Comparison of ENCODE assay signal across 13 cellular contexts in genomic region chr7:92739091-92739490, GRCh38.
A peak's percentile ranks its signal among the peaks of the same experiment; 100 is the strongest.
DNase-seq lines count a peak whose midpoint lies in the region; ATAC-seq and TF ChIP-seq lines count a peak whose summit lies in the region.
"Had no signal": no experiment of that assay in that cellular context is flagged by ENCODE, and none has a peak within 500 bp of the region (broad histone marks: within the 10 kb centered on the region; RNA-seq: fewer than 3 reads in every experiment).

No MANE protein-coding gene starts in this region.

- no peak for TF ChIP-seq POLR2A in right lobe of liver (IDR thresholded peaks at IDR 0.05)

- H3K27ac ChIP-seq in KMS-11 (peak overlapping the region; percentile 74), right lobe of liver (no peak overlapping the region)

- peak overlapping the region; percentile 46 for H3K27ac Mint-ChIP-seq in activated naive CD8-positive, alpha-beta T cell
- H3K27ac Mint-ChIP-seq in activated naive CD8-positive, alpha-beta T cell treated with anti-CD3 and anti-CD28 coated beads for 36 hours: no peak overlapping the region
- no peak overlapping the region for H3K27ac Mint-ChIP-seq in activated T-helper 17 cell treated with anti-CD3 and anti-CD28 coated beads, Interleukin-2, amount 50 U/mL, for 72 hours
- H3K27ac Mint-ChIP-seq: CD4-positive, alpha-beta memory T cell had no signal

- no peak overlapping the region for H2AFZ ChIP-seq in KMS-11 (ENCODE audit: low read depth)

- no peaks in the 10 kb centered on the region for H3K9me3 ChIP-seq in right lobe of liver
- H3K9me3 ChIP-seq: BE2C, SK-N-SH had no signal

- H3K4me3 ChIP-seq in KMS-11 (IDR thresholded peaks at IDR 0.05; ENCODE audit: insufficient read depth, low read depth, low read length) (no peak overlapping the region), right lobe of liver (no peak overlapping the region)

- intact Hi-C loops in right lobe of liver (cut with DNase I): no loop called here

- no peak for DNase-seq in activated naive CD8-positive, alpha-beta T cell treated with anti-CD3 and anti-CD28 coated beads for 36 hours
- DNase-seq in right lobe of liver (no peak), NCI-H2227 treated with DMSO at 0.1 percent for 48 hours (lab: John Stamatoyannopoulos, UW) (no peak)
- DNase-seq: BE2C; CD4-positive, alpha-beta memory T cell; H7; NCI-H446; SK-N-SH had no signal

- H3K4me2 ChIP-seq in KMS-11: peak overlapping the region; percentile 70
- H3K4me2 ChIP-seq: SK-N-SH had no signal

- H3K27me3 Mint-ChIP-seq in activated naive CD8-positive, alpha-beta T cell: no peaks in the 10 kb centered on the region
- H3K27me3 Mint-ChIP-seq in activated naive CD8-positive, alpha-beta T cell treated with anti-CD3 and anti-CD28 coated beads for 36 hours: no peaks in the 10 kb centered on the region
- no peaks in the 10 kb centered on the region for H3K27me3 Mint-ChIP-seq in activated T-helper 17 cell treated with anti-CD3 and anti-CD28 coated beads, Interleukin-2, amount 50 U/mL, for 72 hours
- H3K27me3 Mint-ChIP-seq: CD4-positive, alpha-beta memory T cell had no signal

- H3K9me3 Mint-ChIP-seq in activated naive CD8-positive, alpha-beta T cell (ENCODE audit: low read depth): peaks cover 4% of the 10 kb centered on the region
- peaks cover 10% of the 10 kb centered on the region for H3K9me3 Mint-ChIP-seq in activated naive CD8-positive, alpha-beta T cell treated with anti-CD3 and anti-CD28 coated beads for 36 hours
- H3K9me3 Mint-ChIP-seq in activated T-helper 17 cell treated with anti-CD3 and anti-CD28 coated beads, Interleukin-2, amount 50 U/mL, for 72 hours: peaks cover 7% of the 10 kb centered on the region

- no peak overlapping the region; the same call in 1 of the 2 replicates for H3K9ac ChIP-seq in KMS-11
- H3K9ac ChIP-seq: SK-N-SH had no signal

- H3K4me1 Mint-ChIP-seq in activated naive CD8-positive, alpha-beta T cell (ENCODE audit: low read depth): peaks cover 50% of the 10 kb centered on the region
- H3K4me1 Mint-ChIP-seq in activated naive CD8-positive, alpha-beta T cell treated with anti-CD3 and anti-CD28 coated beads for 36 hours: peaks cover 21% of the 10 kb centered on the region
- H3K4me1 Mint-ChIP-seq in activated T-helper 17 cell treated with anti-CD3 and anti-CD28 coated beads, Interleukin-2, amount 50 U/mL, for 72 hours: peaks cover 43% of the 10 kb centered on the region

- no peaks in the 10 kb centered on the region for H3K36me3 ChIP-seq in KMS-11 (ENCODE audit: insufficient read depth)
- H3K36me3 ChIP-seq in right lobe of liver: no peaks in the 10 kb centered on the region

- peaks cover 32% of the 10 kb centered on the region for H3K36me3 Mint-ChIP-seq in activated naive CD8-positive, alpha-beta T cell
- H3K36me3 Mint-ChIP-seq in activated naive CD8-positive, alpha-beta T cell treated with anti-CD3 and anti-CD28 coated beads for 36 hours: peaks cover 50% of the 10 kb centered on the region
- peaks cover 70% of the 10 kb centered on the region for H3K36me3 Mint-ChIP-seq in activated T-helper 17 cell treated with anti-CD3 and anti-CD28 coated beads, Interleukin-2, amount 50 U/mL, for 72 hours (ENCODE audit: low read depth)

- H3K4me3 Mint-ChIP-seq in activated naive CD8-positive, alpha-beta T cell: no peak overlapping the region
- no peak overlapping the region for H3K4me3 Mint-ChIP-seq in activated naive CD8-positive, alpha-beta T cell treated with anti-CD3 and anti-CD28 coated beads for 36 hours
- H3K4me3 Mint-ChIP-seq in activated T-helper 17 cell treated with anti-CD3 and anti-CD28 coated beads, Interleukin-2, amount 50 U/mL, for 72 hours: peak overlapping the region; percentile 20
- H3K4me3 Mint-ChIP-seq: CD4-positive, alpha-beta memory T cell had no signal

- no peaks in the 10 kb centered on the region for H3K27me3 ChIP-seq in KMS-11 (ENCODE audit: insufficient read depth, low read depth)
- H3K27me3 ChIP-seq in right lobe of liver: no peaks in the 10 kb centered on the region
- H3K27me3 ChIP-seq: BE2C had no signal

- no peaks in the 10 kb centered on the region for H4K20me1 ChIP-seq in KMS-11 (ENCODE audit: insufficient read depth)

- peak; percentile 52 for ATAC-seq in activated T-helper 17 cell treated with anti-CD3 and anti-CD28 coated beads, Interleukin-2, amount 50 U/mL, for 72 hours (replicated peaks)
- ATAC-seq in GM19452 (IDR thresholded peaks at IDR 0.05; ENCODE audit: unreplicated experiment) (no peak), right lobe of liver (no peak)
- ATAC-seq: Right ventricle myocardium inferior had no signal

- TF ChIP-seq CTCF in KMS-11 (conservative IDR thresholded peaks at IDR 0.05; ENCODE audit: low read depth, low read length): no peak
- TF ChIP-seq CTCF in right lobe of liver (IDR thresholded peaks at IDR 0.05): no peak

- peaks cover 99% of the 10 kb centered on the region for H3K4me1 ChIP-seq in KMS-11 (ENCODE audit: low read depth, poor library complexity, severe bottlenecking)
- peaks cover 0 to 19% (median 0%) of the 10 kb centered on the region in 4 donors for H3K4me1 ChIP-seq in right lobe of liver
- H3K4me1 ChIP-seq: BE2C had no signal

- H3K79me2 ChIP-seq in KMS-11 (ENCODE audit: insufficient read depth, low read depth): peaks cover 93% of the 10 kb centered on the region
